In the genomic region with DNA sequence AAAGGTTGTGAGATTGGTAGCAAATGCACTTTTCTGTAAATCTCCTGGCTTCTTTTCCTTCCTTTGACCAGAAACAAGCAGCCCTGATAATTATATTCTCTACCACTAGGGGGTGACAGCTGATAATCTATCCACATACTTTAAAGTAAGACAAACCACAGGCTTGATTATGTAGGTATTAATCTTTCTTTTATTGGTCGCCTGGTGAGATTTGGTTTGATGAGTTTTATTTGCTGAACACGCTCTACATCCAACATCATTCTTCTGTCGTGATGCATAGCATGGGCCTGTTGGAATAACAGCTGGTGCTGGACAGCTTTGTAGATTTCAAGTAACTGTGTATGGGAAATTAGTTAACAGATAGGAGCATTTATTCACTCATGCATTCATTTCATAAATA, we compare ENCODE assay signal across 8 cellular contexts.
DNase-seq lines count a peak whose midpoint lies in the region; ATAC-seq and TF ChIP-seq lines count a peak whose summit lies in the region.

No MANE protein-coding gene starts in this region.

- dilution Hi-C loops in mammary epithelial cell (cut with HindIII; ENCODE audit: low sequenced_read_pairs) = loop anchor here (5.0 kb wide), 1 partner anchor 55 kb away; no protein-coding TSS in a partner anchor

- ATAC-seq in activated naive CD8-positive, alpha-beta T cell treated with anti-CD3 and anti-CD28 coated beads, Interleukin-2, amount 50 U/mL, for 24 hours = peak; percentile 20
- ATAC-seq in HG02885 (IDR thresholded peaks at IDR 0.05; ENCODE audit: poor library complexity, unreplicated experiment) = peak; percentile 67

- H3K4me3 ChIP-seq in mammary epithelial cell (replicated peaks in 1 of 3; ENCODE audit: insufficient read depth in 1 of 3, low read depth in 2 of 3, low read length in 3 of 3) (no peak overlapping the region), transverse colon (no peak overlapping the region)

- H3K9ac ChIP-seq in mammary epithelial cell (ENCODE audit: insufficient read depth, low read length) = no peak overlapping the region

- no peak for DNase-seq in activated naive CD8-positive, alpha-beta T cell treated with anti-CD3 and anti-CD28 coated beads, Interleukin-2, amount 50 U/mL, for 24 hours
- no peak for DNase-seq in activated naive CD8-positive, alpha-beta T cell treated with anti-CD3 and anti-CD28 coated beads for 36 hours
- peak; percentile 70 for DNase-seq in NCI-H82 (lab: John Stamatoyannopoulos, UW)
- DNase-seq in mammary epithelial cell = peak; percentile 79
- DNase-seq in left kidney (ENCODE audit: low read depth, low spot score) = peak; percentile 83
- DNase-seq in transverse colon = no peak
- no peak for DNase-seq in mesenteric fat pad (ENCODE audit: low spot score)

- H3K27me3 ChIP-seq in mammary epithelial cell (ENCODE audit: insufficient read depth, low read length) (no peaks in the 10 kb centered on the region), transverse colon (no peaks in the 10 kb centered on the region)

- intact Hi-C loops in mammary epithelial cell (cut with micrococcal nuclease) (loop anchor here (1.0 to 5.0 kb wide), 5 partner anchors 55 to 645 kb away; partner anchors contain the start of gene EGR2), transverse colon (cut with DNase I; ENCODE audit: low total_unique reads) (loop anchor here (5.0 kb wide), 2 partner anchors 380 to 720 kb away; partner anchors contain the start of gene EGR2)

- peak; percentile 70 to 71 for TF ChIP-seq CTCF in mammary epithelial cell (conservative IDR thresholded peaks at IDR 0.05 in 1 of 2, IDR thresholded peaks at IDR 0.05 in 1 of 2; ENCODE audit: extremely low read depth in 1 of 2, insufficient read depth in 1 of 2, low read depth in 1 of 2, low read length in 2 of 2)
- TF ChIP-seq CTCF in transverse colon (IDR thresholded peaks at IDR 0.05) = peak; percentile 73 to 83 (median 80)

- peaks cover 3% of the 10 kb centered on the region for H3K9me3 Mint-ChIP-seq in activated naive CD8-positive, alpha-beta T cell treated with anti-CD3 and anti-CD28 coated beads, Interleukin-2, amount 50 U/mL, for 24 hours
- H3K9me3 Mint-ChIP-seq in activated naive CD8-positive, alpha-beta T cell treated with anti-CD3 and anti-CD28 coated beads for 36 hours = no peaks in the 10 kb centered on the region

- in situ Hi-C loops in mammary epithelial cell (cut with MboI; ENCODE audit: low sequenced_read_pairs in 2 of 2) = loop anchor here in 1 of 2 donors (25.0 kb wide), 1 partner anchor 375 kb away; the partner anchor contains the start of genes ADO and EGR2
- in situ Hi-C loops in transverse colon (cut with MboI; ENCODE audit: low pct_ligation_motif_present in 1 of 4, low pct_unique_long_range_greater_than_20kb in 1 of 4, low sequenced_read_pairs in 3 of 4) = loop anchor here in 2 of 4 donors (25.0 kb wide), 1 partner anchor 650 kb away; no protein-coding TSS in a partner anchor

- CTCF ChIA-PET in mammary epithelial cell (lab: Charles Lee; ENCODE audit: low non-redundant PET) = interaction anchor here (0.5 to 0.7 kb wide), 3 partner anchors 125 to 1284 kb away, joined by 6 to 18 read pairs (median 9); no protein-coding TSS in a partner anchor

- H3K4me2 ChIP-seq in mammary epithelial cell (ENCODE audit: insufficient read depth, low read depth, low read length) = no peak overlapping the region

- no peaks in the 10 kb centered on the region for H3K79me2 ChIP-seq in mammary epithelial cell (ENCODE audit: insufficient read depth, low read length)

- H3K4me3 Mint-ChIP-seq in activated naive CD8-positive, alpha-beta T cell treated with anti-CD3 and anti-CD28 coated beads, Interleukin-2, amount 50 U/mL, for 24 hours = no peak overlapping the region
- no peak overlapping the region for H3K4me3 Mint-ChIP-seq in activated naive CD8-positive, alpha-beta T cell treated with anti-CD3 and anti-CD28 coated beads for 36 hours

- H3K36me3 ChIP-seq in mammary epithelial cell (ENCODE audit: insufficient read depth, low read length) (no peaks in the 10 kb centered on the region), transverse colon (no peaks in the 10 kb centered on the region)

- no TSS peak for BruUV-seq in mammary epithelial cell (replicated peaks; lab: Mats Ljungman, UMichigan)

- no peak overlapping the region for H3K27ac ChIP-seq in mammary epithelial cell (ENCODE audit: insufficient read depth, low read depth, low read length)
- no peak overlapping the region for H3K27ac ChIP-seq in transverse colon

- H3K27me3 Mint-ChIP-seq in activated naive CD8-positive, alpha-beta T cell treated with anti-CD3 and anti-CD28 coated beads, Interleukin-2, amount 50 U/mL, for 24 hours = peaks cover 8% of the 10 kb centered on the region
- no peaks in the 10 kb centered on the region for H3K27me3 Mint-ChIP-seq in activated naive CD8-positive, alpha-beta T cell treated with anti-CD3 and anti-CD28 coated beads for 36 hours

- no peak overlapping the region for H2AFZ ChIP-seq in mammary epithelial cell (ENCODE audit: low read depth, low read length)

- TF ChIP-seq POLR2A in transverse colon (IDR thresholded peaks at IDR 0.05) = no peak

- H3K9me3 ChIP-seq in mammary epithelial cell (replicated peaks; ENCODE audit: insufficient read depth, low read length) (no peaks in the 10 kb centered on the region), transverse colon (no peaks in the 10 kb centered on the region)

- peaks cover 21% of the 10 kb centered on the region for H3K4me1 Mint-ChIP-seq in activated naive CD8-positive, alpha-beta T cell treated with anti-CD3 and anti-CD28 coated beads, Interleukin-2, amount 50 U/mL, for 24 hours
- peaks cover 14% of the 10 kb centered on the region for H3K4me1 Mint-ChIP-seq in activated naive CD8-positive, alpha-beta T cell treated with anti-CD3 and anti-CD28 coated beads for 36 hours

- TF ChIP-seq EP300 in transverse colon (IDR thresholded peaks at IDR 0.05; ENCODE audit: low read depth) = no peak

- 0% methylated on average over 3 of the region's 3 CpGs for WGBS in mammary epithelial cell (ENCODE audit: low coverage, missing lambda C conversion rate)
- 5 to 11% methylated on average over 2 to 3 of the region's 3 CpGs for WGBS in transverse colon (ENCODE audit: low coverage in 1 of 2), 2 donors

- no peaks in the 10 kb centered on the region for H4K20me1 ChIP-seq in mammary epithelial cell (ENCODE audit: insufficient read depth, low read length)

- no peak overlapping the region for H3K27ac Mint-ChIP-seq in activated naive CD8-positive, alpha-beta T cell treated with anti-CD3 and anti-CD28 coated beads, Interleukin-2, amount 50 U/mL, for 24 hours
- H3K27ac Mint-ChIP-seq in activated naive CD8-positive, alpha-beta T cell treated with anti-CD3 and anti-CD28 coated beads for 36 hours = no peak overlapping the region

- no peaks in the 10 kb centered on the region for H3K36me3 Mint-ChIP-seq in activated naive CD8-positive, alpha-beta T cell treated with anti-CD3 and anti-CD28 coated beads, Interleukin-2, amount 50 U/mL, for 24 hours (ENCODE audit: low read depth)
- H3K36me3 Mint-ChIP-seq in activated naive CD8-positive, alpha-beta T cell treated with anti-CD3 and anti-CD28 coated beads for 36 hours = no peaks in the 10 kb centered on the region

- H3K4me1 ChIP-seq in mammary epithelial cell (ENCODE audit: insufficient read depth, low read length) (peaks cover 21% of the 10 kb centered on the region), transverse colon (peaks cover 0 to 5% (median 0%) of the 10 kb centered on the region in 4 donors)

Comparison
In these comparisons a context has a peak if more than half of its experiments do, and no peak if none do; other contexts are left out.
1. DNase-seq: peak in NCI-H82 (single experiment), mammary epithelial cell (single experiment) and left kidney (single experiment); none in activated naive CD8-positive, alpha-beta T cell treated with anti-CD3 and anti-CD28 coated beads, Interleukin-2, amount 50 U/mL, for 24 hours (single experiment), activated naive CD8-positive, alpha-beta T cell treated with anti-CD3 and anti-CD28 coated beads for 36 hours (single experiment), transverse colon (single experiment) and mesenteric fat pad (single experiment).